11 cellular contexts compared by ENCODE assay signal in the genomic region with DNA sequence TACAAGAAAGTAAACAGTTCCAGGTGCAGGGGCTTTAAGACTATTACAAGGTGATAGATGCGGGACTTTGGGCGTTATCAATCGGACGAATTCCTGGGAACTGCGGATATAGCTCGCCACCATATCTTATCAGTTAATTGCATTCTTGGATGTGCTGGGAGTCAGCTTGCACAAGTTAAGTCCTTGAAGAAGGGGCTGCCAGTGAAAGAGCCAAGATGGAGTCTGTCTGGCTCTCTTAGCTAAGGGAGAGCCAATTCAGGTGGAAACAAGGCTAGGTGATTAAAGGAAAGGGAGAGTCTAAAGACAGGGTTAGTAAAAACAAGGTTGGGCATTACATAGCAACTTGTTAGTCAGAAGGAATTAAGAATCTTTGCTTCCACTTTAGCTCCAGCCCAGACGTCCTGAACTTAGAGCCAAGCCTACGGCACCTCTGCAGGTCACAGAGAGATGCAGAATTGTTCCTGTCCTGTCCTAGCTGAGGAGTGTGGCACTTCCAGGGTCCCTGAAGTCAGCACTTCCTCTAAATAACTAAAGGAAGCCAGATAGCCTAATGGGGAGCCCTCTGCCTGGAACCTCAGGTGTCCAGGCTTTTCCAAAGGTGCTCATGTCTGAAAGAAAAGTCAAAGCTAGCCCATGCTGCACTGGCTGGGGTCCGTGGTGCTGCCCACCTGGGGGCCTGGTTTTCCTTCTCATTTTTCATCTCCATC. TPM values are rescaled to one million over a fixed set of nuclear protein-coding genes. Genes with fewer than 3 reads are reported as not detected.
DNase-seq lines count a peak whose midpoint lies in the region; ATAC-seq and TF ChIP-seq lines count a peak whose summit lies in the region.
"Had no signal": no experiment of that assay in that cellular context is flagged by ENCODE, and none has a peak within 500 bp of the region (broad histone marks: within the 10 kb centered on the region; RNA-seq: fewer than 3 reads in every experiment).

No MANE protein-coding gene starts in this region.

- peaks cover 82% of the 10 kb centered on the region for H3K36me3 Mint-ChIP-seq in activated naive CD4-positive, alpha-beta T cell treated with anti-CD3 and anti-CD28 coated beads, Interleukin-2, amount 10 ng/mL, durations not matched to agents 7 days and 5 days
- H3K36me3 Mint-ChIP-seq in activated CD8-positive, alpha-beta T cell treated with anti-CD3 and anti-CD28 coated beads, Interleukin-2, amount 10 ng/mL, durations not matched to agents 7 days and 5 days (ENCODE audit: low read depth), result peaks cover 90% of the 10 kb centered on the region
- peaks cover 12% of the 10 kb centered on the region for H3K36me3 Mint-ChIP-seq in type B pancreatic cell

- no peak for DNase-seq in activated naive CD4-positive, alpha-beta T cell treated with anti-CD3 and anti-CD28 coated beads, Interleukin-2, amount 10 ng/mL, durations not matched to agents 7 days and 5 days
- DNase-seq in activated naive CD4-positive, alpha-beta T cell (lab: John Stamatoyannopoulos, UW), result no peak
- DNase-seq in activated CD8-positive, alpha-beta T cell treated with anti-CD3 and anti-CD28 coated beads, Interleukin-2, amount 10 ng/mL, durations not matched to agents 7 days and 5 days, result no peak
- DNase-seq in left lobe of liver (ENCODE audit: low spot score), result no peak
- no peak for DNase-seq in type B pancreatic cell (ENCODE audit: extremely low spot score, unreplicated experiment)
- no peak for DNase-seq in D341Med (ENCODE audit: low spot score)
- no peak for DNase-seq in posterior vena cava (ENCODE audit: low spot score)
- DNase-seq: foreskin keratinocyte, mesenchymal stem cell, NCI-H1048 had no signal

- CTCF ChIA-PET in activated naive CD4-positive, alpha-beta T cell treated with anti-CD3 and anti-CD28 coated beads, Interleukin-2, amount 10 ng/mL, durations not matched to agents 7 days and 5 days (lab: Charles Lee), result interaction anchor here (1.3 to 1.7 kb wide), 3 partner anchors 10 to 250 kb away, joined by 3 to 5 read pairs (median 5); no protein-coding TSS in a partner anchor
- CTCF ChIA-PET in activated CD8-positive, alpha-beta T cell treated with anti-CD3 and anti-CD28 coated beads, Interleukin-2, amount 10 ng/mL, durations not matched to agents 7 days and 5 days (lab: Charles Lee), result interaction anchor here (1.4 to 2.2 kb wide), 2 partner anchors 11 to 17 kb away, joined by 4 to 22 read pairs; no protein-coding TSS in a partner anchor

- H3K27me3 Mint-ChIP-seq in activated naive CD4-positive, alpha-beta T cell treated with anti-CD3 and anti-CD28 coated beads, Interleukin-2, amount 10 ng/mL, durations not matched to agents 7 days and 5 days, result no peaks in the 10 kb centered on the region
- no peaks in the 10 kb centered on the region for H3K27me3 Mint-ChIP-seq in activated CD8-positive, alpha-beta T cell treated with anti-CD3 and anti-CD28 coated beads, Interleukin-2, amount 10 ng/mL, durations not matched to agents 7 days and 5 days (ENCODE audit: low read depth)
- no peaks in the 10 kb centered on the region for H3K27me3 Mint-ChIP-seq in type B pancreatic cell

- H3K9me3 Mint-ChIP-seq in activated naive CD4-positive, alpha-beta T cell treated with anti-CD3 and anti-CD28 coated beads, Interleukin-2, amount 10 ng/mL, durations not matched to agents 7 days and 5 days, result peaks cover 5% of the 10 kb centered on the region
- no peaks in the 10 kb centered on the region for H3K9me3 Mint-ChIP-seq in activated CD8-positive, alpha-beta T cell treated with anti-CD3 and anti-CD28 coated beads, Interleukin-2, amount 10 ng/mL, durations not matched to agents 7 days and 5 days (ENCODE audit: insufficient read depth)
- no peaks in the 10 kb centered on the region for H3K9me3 Mint-ChIP-seq in type B pancreatic cell

- H3K27ac Mint-ChIP-seq in activated naive CD4-positive, alpha-beta T cell treated with anti-CD3 and anti-CD28 coated beads, Interleukin-2, amount 10 ng/mL, durations not matched to agents 7 days and 5 days, result peak overlapping the region; percentile 97
- peak overlapping the region; percentile 92 for H3K27ac Mint-ChIP-seq in activated CD8-positive, alpha-beta T cell treated with anti-CD3 and anti-CD28 coated beads, Interleukin-2, amount 10 ng/mL, durations not matched to agents 7 days and 5 days
- H3K27ac Mint-ChIP-seq in type B pancreatic cell, result peak overlapping the region; percentile 68

- intact Hi-C loops in posterior vena cava (cut with DNase I), result no loop called here

- H3K4me3 Mint-ChIP-seq in activated naive CD4-positive, alpha-beta T cell treated with anti-CD3 and anti-CD28 coated beads, Interleukin-2, amount 10 ng/mL, durations not matched to agents 7 days and 5 days, result peak overlapping the region; percentile 80
- peak overlapping the region; percentile 78 for H3K4me3 Mint-ChIP-seq in activated CD8-positive, alpha-beta T cell treated with anti-CD3 and anti-CD28 coated beads, Interleukin-2, amount 10 ng/mL, durations not matched to agents 7 days and 5 days
- no peak overlapping the region for H3K4me3 Mint-ChIP-seq in type B pancreatic cell

- no peak for ATAC-seq in activated CD8-positive, alpha-beta T cell treated with anti-CD3 and anti-CD28 coated beads, Interleukin-2, amount 10 ng/mL, durations not matched to agents 7 days and 5 days
- peak; percentile 12 for ATAC-seq in left lobe of liver
- no peak for ATAC-seq in HG03039 (IDR thresholded peaks at IDR 0.05; ENCODE audit: unreplicated experiment)
- ATAC-seq: foreskin keratinocyte had no signal

- H3K4me1 Mint-ChIP-seq in activated naive CD4-positive, alpha-beta T cell treated with anti-CD3 and anti-CD28 coated beads, Interleukin-2, amount 10 ng/mL, durations not matched to agents 7 days and 5 days, result peaks cover 91% of the 10 kb centered on the region
- peaks cover 84% of the 10 kb centered on the region for H3K4me1 Mint-ChIP-seq in activated CD8-positive, alpha-beta T cell treated with anti-CD3 and anti-CD28 coated beads, Interleukin-2, amount 10 ng/mL, durations not matched to agents 7 days and 5 days (ENCODE audit: low read depth)
- H3K4me1 Mint-ChIP-seq in type B pancreatic cell (ENCODE audit: unreplicated experiment), result peaks cover 26% of the 10 kb centered on the region

- no peak for TF ChIP-seq CTCF in type B pancreatic cell (conservative IDR thresholded peaks at IDR 0.05)

- POLR2A ChIA-PET in activated CD8-positive, alpha-beta T cell treated with anti-CD3 and anti-CD28 coated beads, Interleukin-2, amount 10 ng/mL, durations not matched to agents 7 days and 5 days (lab: Charles Lee), result interaction anchor here (0.8 to 4.6 kb wide), 8 partner anchors 8 to 266 kb away, joined by 3 to 90 read pairs (median 4); a partner anchor contains a TSS

RNA-seq across cellular contexts. Expression of a gene that starts 17.3 kb away (rescaled TPM):
- 100 to 1,000 TPM; 121 to 122 TPM for total RNA-seq in activated CD8-positive, alpha-beta T cell treated with anti-CD3 and anti-CD28 coated beads, Interleukin-2, amount 10 ng/mL, durations not matched to agents 7 days and 5 days
- total RNA-seq in left lobe of liver (16.8 TPM), type B pancreatic cell (ENCODE audit: low replicate concordance) (20.7 and 30.5 TPM in 2 replicates), posterior vena cava (10 to 100 TPM; 26.8 TPM)

RNA-seq across cellular contexts. Expression of a gene that starts 56.4 kb away (rescaled TPM):
- 10 to 100 TPM; 17.3 to 20.2 TPM for total RNA-seq in activated CD8-positive, alpha-beta T cell treated with anti-CD3 and anti-CD28 coated beads, Interleukin-2, amount 10 ng/mL, durations not matched to agents 7 days and 5 days
- total RNA-seq in left lobe of liver (0.93 TPM), type B pancreatic cell (ENCODE audit: low replicate concordance) (3.1 and 31.3 TPM in 2 replicates), posterior vena cava (10 to 100 TPM in 1 of 2 donors, 1 to 10 TPM in 1; 9.2 to 10.9 TPM)
